Comparison of ENCODE assay signal across 1 cellular context in genomic region chr11:67483498-67483798, GRCh38.
TF ChIP-seq lines count a peak whose summit lies in the region.

No MANE protein-coding gene starts in this region.

TF ChIP-seq in SK-N-SH, 30 proteins besides CTCF, POLR2A, EP300 and RAD21 (continued from another document):
- TF ChIP-seq GABPA (IDR thresholded peaks at IDR 0.05; ENCODE audit: low read depth), result no peak
- no peak for TF ChIP-seq NFIC (IDR thresholded peaks at IDR 0.05; ENCODE audit: borderline replicate concordance)
- no peak for TF ChIP-seq JUND (IDR thresholded peaks at IDR 0.05)
- TF ChIP-seq TCF12 (IDR thresholded peaks at IDR 0.05), result no peak
TF ChIP-seq in SK-N-SH: peak in this region for 0.
